11 cellular contexts compared by ENCODE assay signal in the genomic region with DNA sequence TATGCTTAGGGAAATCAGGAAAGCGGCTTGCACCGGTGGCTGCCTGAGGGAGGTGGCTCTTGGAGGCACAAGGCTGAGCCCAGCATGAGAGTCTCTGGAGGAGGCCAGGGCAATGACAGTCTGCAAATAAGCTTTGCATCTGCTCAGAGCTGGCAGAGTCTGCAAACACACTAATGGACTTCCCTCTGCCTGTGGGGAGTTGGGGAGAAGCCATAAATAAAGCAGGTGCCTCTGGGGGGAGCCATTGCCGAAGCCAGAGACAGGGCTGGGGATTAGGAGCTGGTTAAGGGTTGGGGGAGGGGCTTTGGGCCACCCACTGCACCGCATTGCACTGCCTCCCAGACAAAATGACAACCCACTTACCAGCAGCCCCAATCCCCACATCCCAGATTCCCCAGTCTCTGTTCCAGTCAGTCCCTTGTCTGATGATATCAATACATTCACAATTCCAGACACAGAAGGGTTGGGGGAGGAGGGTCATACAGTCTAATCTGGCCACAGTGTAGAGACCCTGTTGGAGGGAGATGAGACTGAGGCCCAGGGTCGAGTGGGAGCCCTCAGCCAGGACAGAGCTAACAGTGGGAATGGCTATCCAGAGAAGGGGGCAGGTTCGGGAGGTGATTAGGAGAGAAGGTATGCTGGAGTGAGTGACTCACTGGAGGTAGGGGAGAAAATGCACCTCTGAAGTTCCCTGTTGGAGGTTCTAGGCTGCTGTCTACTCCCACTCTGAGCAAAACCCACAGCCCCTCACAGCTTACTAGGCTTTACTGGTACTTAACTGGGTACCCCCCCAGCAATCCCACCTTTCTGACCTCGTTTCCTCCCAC. TPM values are rescaled to one million over a fixed set of nuclear protein-coding genes. Genes with fewer than 3 reads are reported as not detected.
DNase-seq lines count a peak whose midpoint lies in the region; ATAC-seq, FAIRE-seq and TF ChIP-seq lines count a peak whose summit lies in the region.
"Had no signal": no experiment of that assay in that cellular context is flagged by ENCODE, and none has a peak within 500 bp of the region (broad histone marks: within the 10 kb centered on the region; RNA-seq: fewer than 3 reads in every experiment).

No MANE protein-coding gene starts in this region.

- H3K9me3 ChIP-seq in BE2C (no peaks in the 10 kb centered on the region), H1 (ENCODE audit: insufficient read depth in 2 of 2, low read depth in 1 of 2, low read length in 1 of 2) (no peaks in the 10 kb centered on the region)

- H3K14ac ChIP-seq in H1 (ENCODE audit: insufficient read length): peak overlapping the region; percentile 8

- no peak overlapping the region for H3K23ac ChIP-seq in H1 (ENCODE audit: insufficient read length)

- H3K4me1 ChIP-seq in BE2C (peaks cover 18% of the 10 kb centered on the region), H1 (replicated peaks in 1 of 4; ENCODE audit: control insufficient read depth in 3 of 4, insufficient read depth in 4 of 4, low read length in 3 of 4) (peaks cover 0 to 14% (median 5%) of the 10 kb centered on the region in 4 experiments; a peak in 4 of 7 replicates)

- no peak overlapping the region; the same call in 1 of the 2 replicates for H3K18ac ChIP-seq in H1 (ENCODE audit: extremely low read depth, low read length)

- POLR2A ChIA-PET in H1 (lab: Charles Lee; ENCODE audit: partially characterized antibody): interaction anchor here (1.4 kb wide), 1 partner anchor 11 kb away, joined by 5 read pairs; no protein-coding TSS in a partner anchor

- 53% methylated on average over 7 of the region's 7 CpGs; no CpG with 5 or more reads in 1 of the 2 experiments for WGBS in H1 (ENCODE audit: extremely low coverage in 1 of 2, insufficient coverage in 1 of 2, insufficient read length in 1 of 2, insufficient replicate concordance in 2 of 2, low coverage in 1 of 2, low lambda C conversion rate in 2 of 2, missing lambda C conversion rate in 1 of 2), 2 experiments

- peak; percentile 62 to 76 for TF ChIP-seq RAD21 in H1 (IDR thresholded peaks at IDR 0.05 in 1 of 2, conservative IDR thresholded peaks at IDR 0.05 in 1 of 2; ENCODE audit: low read depth in 2 of 2, low read length in 2 of 2)

- no peak overlapping the region for H3K9ac ChIP-seq in H1 (replicated peaks in 1 of 4; ENCODE audit: extremely low read depth in 1 of 4, low read depth in 3 of 4, low read length in 3 of 4)

- H3K79me2 ChIP-seq in H1 (ENCODE audit: control insufficient read depth in 1 of 2, insufficient read depth in 2 of 2, low read length in 2 of 2): no peaks in the 10 kb centered on the region

- H3K27me3 Mint-ChIP-seq in effector memory CD8-positive, alpha-beta T cell: peaks cover 55 to 96% of the 10 kb centered on the region in 2 donors

- H4K8ac ChIP-seq in H1 (ENCODE audit: extremely low read depth, insufficient read depth, low read length): no peak overlapping the region

- H2AFZ ChIP-seq in H1 (ENCODE audit: low read length): no peak overlapping the region

- DNase-seq in BE2C: peak; percentile 83
- DNase-seq in H7: peak; percentile 86
- peak; percentile 37 for DNase-seq in NCI-H510A (lab: John Stamatoyannopoulos, UW)
- peak; percentile 53 to 74 for DNase-seq in H1 (ENCODE audit: low read depth in 1 of 2, low spot score in 2 of 2)
- no peak for DNase-seq in cardiac septum (ENCODE audit: low spot score)
- DNase-seq in effector memory CD8-positive, alpha-beta T cell: no peak
- DNase-seq: activated CD8-positive, alpha-beta memory T cell treated with anti-CD3 and anti-CD28 coated beads, Interleukin-2, amount 10 ng/mL, durations not matched to agents 7 days and 5 days; NCI-H1048 had no signal

- H2BK12ac ChIP-seq in H1 (ENCODE audit: low read depth, low read length): no peak overlapping the region

- no peaks in the 10 kb centered on the region for H3K79me1 ChIP-seq in H1 (ENCODE audit: low read depth, low read length)

- H3K4me3 ChIP-seq in BE2C (ENCODE audit: low read depth, low read length): no peak overlapping the region
- no peak overlapping the region for H3K4me3 ChIP-seq in H7 (ENCODE audit: insufficient read depth, low read depth, low read length)
- H3K4me3 ChIP-seq in H1 (ENCODE audit: extremely low read depth in 1 of 4, insufficient read depth in 2 of 4, low read depth in 3 of 4, low read length in 4 of 4): no peak overlapping the region; a peak in 1 of 8 replicates

- peak overlapping the region; percentile 50 for H3K4ac ChIP-seq in H1 (replicated peaks; ENCODE audit: insufficient read length, low read depth, low read length)

- H2BK120ac ChIP-seq in H1 (replicated peaks; ENCODE audit: low read depth, low read length): no peak overlapping the region

- no peaks in the 10 kb centered on the region; the same call in 1 of the 2 replicates for H3K23me2 ChIP-seq in H1 (ENCODE audit: low read depth, low read length)

- no peak overlapping the region for H3K4me3 Mint-ChIP-seq in effector memory CD8-positive, alpha-beta T cell
- H3K4me3 Mint-ChIP-seq: activated CD8-positive, alpha-beta memory T cell treated with anti-CD3 and anti-CD28 coated beads, Interleukin-2, amount 10 ng/mL, durations not matched to agents 7 days and 5 days had no signal

- H2AK5ac ChIP-seq in H1 (ENCODE audit: low read depth, low read length): 0 out of 2 replicates have a peak overlapping the region, but pooled peaks have one; percentile 12

- H3K27me3 ChIP-seq in BE2C: no peaks in the 10 kb centered on the region
- H3K27me3 ChIP-seq in H7 (ENCODE audit: control insufficient read depth, insufficient read depth, low read length): peaks cover 27% of the 10 kb centered on the region
- peaks cover 15 to 34% (median 32%) of the 10 kb centered on the region in 4 experiments for H3K27me3 ChIP-seq in H1 (replicated peaks in 1 of 4; ENCODE audit: control insufficient read depth in 3 of 4, extremely low read depth in 1 of 4, insufficient read depth in 3 of 4, low read length in 3 of 4)

- FAIRE-seq in H1 (lab: Jason Lieb, UNC): peak; percentile 82

- H3K36me3 Mint-ChIP-seq in effector memory CD8-positive, alpha-beta T cell (ENCODE audit: insufficient read depth): no peaks in the 10 kb centered on the region
- H3K36me3 Mint-ChIP-seq: activated CD8-positive, alpha-beta memory T cell treated with anti-CD3 and anti-CD28 coated beads, Interleukin-2, amount 10 ng/mL, durations not matched to agents 7 days and 5 days had no signal

- H3K36me3 ChIP-seq in BE2C (peaks cover 6% of the 10 kb centered on the region), H7 (replicated peaks; ENCODE audit: control insufficient read depth, insufficient read depth, low read length) (no peaks in the 10 kb centered on the region), H1 (ENCODE audit: control insufficient read depth in 2 of 4, insufficient read depth in 4 of 4, low read length in 3 of 4) (no peaks in the 10 kb centered on the region)

- H2BK20ac ChIP-seq in H1 (ENCODE audit: low read length): no peak overlapping the region

- peak overlapping the region; percentile 16 for H4K91ac ChIP-seq in H1 (replicated peaks; ENCODE audit: insufficient read length, low read length)

- intact Hi-C loops in cardiac septum (cut with DNase I): no loop called here

- H2BK15ac ChIP-seq in H1 (ENCODE audit: low read length): peak overlapping the region; percentile 63; the same call in 1 of the 2 replicates

- H2BK5ac ChIP-seq in H1 (ENCODE audit: low read depth, low read length): no peak overlapping the region

- no peak overlapping the region for H3K56ac ChIP-seq in H1 (replicated peaks; ENCODE audit: insufficient read length, low read depth, low read length)

- ATAC-seq in HG03159 (IDR thresholded peaks at IDR 0.05; ENCODE audit: unreplicated experiment) (no peak), GM18502 (IDR thresholded peaks at IDR 0.05; ENCODE audit: poor library complexity, unreplicated experiment) (no peak)
- no peak for ATAC-seq in effector memory CD8-positive, alpha-beta T cell (replicated peaks)
- ATAC-seq: activated CD8-positive, alpha-beta memory T cell treated with anti-CD3 and anti-CD28 coated beads, Interleukin-2, amount 10 ng/mL, durations not matched to agents 7 days and 5 days had no signal

- H4K20me1 ChIP-seq in H1 (replicated peaks in 1 of 2; ENCODE audit: control insufficient read depth in 1 of 2, insufficient read depth in 2 of 2, low read length in 2 of 2): peaks cover under 1 to 4% of the 10 kb centered on the region in 2 experiments

- no peak overlapping the region for H4K5ac ChIP-seq in H1 (ENCODE audit: insufficient read length, low read depth, low read length)

- H3K4me2 ChIP-seq in H1 (ENCODE audit: insufficient read depth in 1 of 2, low read depth in 2 of 2, low read length in 2 of 2): peak overlapping the region in 1 of 2 experiments; percentile 45; a peak in 1 of 4 replicates

- no peak for TF ChIP-seq EP300 in H1 (IDR thresholded peaks at IDR 0.05; ENCODE audit: borderline replicate concordance in 1 of 2, low read depth in 2 of 2, low read length in 2 of 2)

- CTCF ChIA-PET in H1 (lab: Charles Lee; ENCODE audit: partially characterized antibody): interaction anchor here (0.6 to 22.2 kb wide), 30 partner anchors 9 to 431 kb away, joined by 3 to 657 read pairs (median 4); no protein-coding TSS in a partner anchor

- H3K4me1 Mint-ChIP-seq in effector memory CD8-positive, alpha-beta T cell (ENCODE audit: low read depth in 2 of 2): peaks cover 3% of the 10 kb centered on the region in 2 donors
- H3K4me1 Mint-ChIP-seq: activated CD8-positive, alpha-beta memory T cell treated with anti-CD3 and anti-CD28 coated beads, Interleukin-2, amount 10 ng/mL, durations not matched to agents 7 days and 5 days had no signal

- no peak overlapping the region for H3K27ac ChIP-seq in H1 (ENCODE audit: low read depth, low read length)

- no peak overlapping the region for H3K27ac Mint-ChIP-seq in effector memory CD8-positive, alpha-beta T cell
- H3K27ac Mint-ChIP-seq: activated CD8-positive, alpha-beta memory T cell treated with anti-CD3 and anti-CD28 coated beads, Interleukin-2, amount 10 ng/mL, durations not matched to agents 7 days and 5 days had no signal

- no peak for TF ChIP-seq POLR2A in H1 (IDR thresholded peaks at IDR 0.05; ENCODE audit: control extremely low read depth in 1 of 2, low read depth in 2 of 2, low read length in 2 of 2)

- H3K9me3 Mint-ChIP-seq in effector memory CD8-positive, alpha-beta T cell: no peaks in the 10 kb centered on the region

- TF ChIP-seq CTCF in BE2C (IDR thresholded peaks at IDR 0.05; ENCODE audit: low read depth, low read length) (peak; percentile 49), H1 (IDR thresholded peaks at IDR 0.05; ENCODE audit: control extremely low read depth in 1 of 3, insufficient read depth in 1 of 3, low read depth in 1 of 3, low read length in 3 of 3) (peak; percentile 50 to 63 (median 61))

RNA-seq across cellular contexts. Expression of a gene that starts 53.7 kb away (rescaled TPM):
- polyA plus RNA-seq in BE2C (2012; ENCODE audit: insufficient read depth, insufficient read length, low read depth): 13.1 TPM
- total RNA-seq in H7 (2014; rRNA removed; shearing (Covaris generic)): 1.7 and 4.7 TPM in 2 replicates
- total RNA-seq in H1 (2021; fragmentation: NEBNext Ultra II Directional; extraction: Animal tissue kit (Norgen Biotek cat#: 25700)): 0.13 and 0.43 TPM in 2 replicates
- 0.29 and 0.44 TPM in 2 replicates for polyA plus RNA-seq in H1 (2011; rRNA removed)
- polyA plus RNA-seq in H1 (2011; cell fraction: cytosol; rRNA removed): 0.09 TPM
- polyA plus RNA-seq in H1 (2011; cell fraction: nucleus; rRNA removed): 0.14 TPM
- polyA plus RNA-seq in H1 (2012, experiment 1 of 2): 0.14 to 0.19 TPM (median 0.18 TPM) in 4 replicates
- 0.07 TPM for polyA plus RNA-seq in H1 (2012, experiment 2 of 2)
- 0.14 TPM for polyA plus RNA-seq in H1 (2013, experiment 1 of 2)
- 0.18 TPM for polyA plus RNA-seq in H1 (2013, experiment 2 of 2)
- polyA minus RNA-seq in H1 (2011; rRNA and poly(A)+ RNA removed): 0.09 and 0.27 TPM in 2 replicates
- not detected for polyA minus RNA-seq in H1 (2011; cell fraction: cytosol; rRNA and poly(A)+ RNA removed)
- polyA minus RNA-seq in H1 (2011; cell fraction: nucleus; rRNA and poly(A)+ RNA removed): 0.90 TPM
- total RNA-seq in cardiac septum: not detected
- total RNA-seq: dermis microvascular lymphatic vessel endothelial cell had no signal

Comparison
In these comparisons a context has a peak if more than half of its experiments do, and no peak if none do; other contexts are left out.
1. DNase-seq: peak in BE2C (single experiment), H7 (single experiment), NCI-H510A (single experiment) and H1 (2 of 2); none in cardiac septum (single experiment) and effector memory CD8-positive, alpha-beta T cell (0 of 3).